ENCODE assay signal across 20 cellular contexts in the genomic region with DNA sequence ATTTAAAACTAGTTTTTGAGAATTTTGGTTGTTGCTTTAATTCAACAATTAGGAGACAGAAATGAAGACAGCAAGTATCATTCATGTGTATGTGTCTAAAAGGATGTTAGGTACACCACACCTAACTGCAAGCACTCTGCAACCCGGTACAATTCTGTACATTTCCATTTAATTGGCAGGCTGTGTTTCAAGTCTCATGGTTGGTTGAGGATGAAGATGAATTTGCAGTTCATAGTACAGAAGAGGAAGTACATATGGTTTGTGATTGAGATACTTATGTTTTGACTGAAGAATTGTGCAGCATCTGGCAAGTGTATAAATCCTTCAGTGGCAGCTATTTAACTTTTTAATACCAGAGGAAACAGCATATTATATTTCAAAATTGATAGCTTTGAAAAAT.
DNase-seq lines count a peak whose midpoint lies in the region; ATAC-seq and TF ChIP-seq lines count a peak whose summit lies in the region.
"Had no signal": no experiment of that assay in that cellular context is flagged by ENCODE, and none has a peak within 500 bp of the region (broad histone marks: within the 10 kb centered on the region; RNA-seq: fewer than 3 reads in every experiment).

No MANE protein-coding gene starts in this region.

- H3K27ac Mint-ChIP-seq in neural crest cell (ENCODE audit: unreplicated experiment) = peak overlapping the region; percentile 39
- H3K27ac Mint-ChIP-seq in activated naive CD4-positive, alpha-beta T cell treated with anti-CD3 and anti-CD28 coated beads for 36 hours = no peak overlapping the region
- H3K27ac Mint-ChIP-seq: activated CD8-positive, alpha-beta T cell treated with anti-CD3 and anti-CD28 coated beads, Interleukin-2, amount 10 ng/mL, durations not matched to agents 7 days and 5 days; dendritic cell treated with granulocyte-macrophage colony-stimulating factor and Interleukin-4, amounts not matched to agents 40 ng/mL and 50 ng/mL, for 4 days; stimulated activated memory B cell treated with anti-CD40 and anti-IgM and Interleukin-4, amounts not matched to agents 10 μg/mL and 1 μg/mL and 100 μg/mL, for 72 hours; T-helper 2 cell treated with Interferon-gamma antibody and Interleukin-4, amounts not matched to agents 5 μg/mL and 100 μg/mL, for 36 hours had no signal

- DNase-seq in NCI-H1436 treated with DMSO at 0.1 percent for 48 hours (lab: John Stamatoyannopoulos, UW) (peak; percentile 45), NCI-H1436 (lab: John Stamatoyannopoulos, UW) (no peak), NOMO-1 treated with DMSO at 0.1 percent for 48 hours (lab: John Stamatoyannopoulos, UW; ENCODE audit: unreplicated experiment) (peak; percentile 46), neural crest cell (ENCODE audit: low read depth, low spot score) (no peak), psoas muscle (no peak)
- DNase-seq in activated naive CD4-positive, alpha-beta T cell treated with anti-CD3 and anti-CD28 coated beads for 36 hours = no peak
- DNase-seq: 8988T; activated CD4-positive, CD25-positive, alpha-beta regulatory T cell; activated CD8-positive, alpha-beta T cell treated with anti-CD3 and anti-CD28 coated beads, Interleukin-2, amount 10 ng/mL, durations not matched to agents 7 days and 5 days; activated T-cell treated with anti-CD3 and anti-CD28 coated beads, Interleukin-2, amount 50 U/mL, for 4 hours; H7; tibial artery had no signal

- intact Hi-C loops in activated naive CD4-positive, alpha-beta T cell treated with anti-CD3 and anti-CD28 coated beads for 36 hours (cut with micrococcal nuclease) = no loop called here
- intact Hi-C loops in psoas muscle (cut with DNase I) = no loop called here

- CTCF ChIA-PET in activated naive CD4-positive, alpha-beta T cell treated with anti-CD3 and anti-CD28 coated beads for 36 hours (lab: Charles Lee) = interaction anchor here (0.6 kb wide), 1 partner anchor 524 kb away, joined by 5 read pairs; no protein-coding TSS in a partner anchor

- H3K27me3 ChIP-seq in psoas muscle (ENCODE audit: insufficient read depth in 3 of 3, low read length in 2 of 3) = no peaks in the 10 kb centered on the region
- H3K27me3 ChIP-seq: right atrium auricular region, SJSA1, tibial artery had no signal

- H3K4me1 ChIP-seq in psoas muscle = no peaks in the 10 kb centered on the region
- H3K4me1 ChIP-seq: right atrium auricular region, tibial artery had no signal

- WGBS in psoas muscle, 3 donors = 60 to 68% (median 62%) methylated on average over 1 of the region's 1 CpG

- no peaks in the 10 kb centered on the region for H3K27me3 Mint-ChIP-seq in neural crest cell (ENCODE audit: low read depth)
- H3K27me3 Mint-ChIP-seq in activated naive CD4-positive, alpha-beta T cell treated with anti-CD3 and anti-CD28 coated beads for 36 hours (ENCODE audit: low read depth) = no peaks in the 10 kb centered on the region
- H3K27me3 Mint-ChIP-seq: dendritic cell treated with granulocyte-macrophage colony-stimulating factor and Interleukin-4, amounts not matched to agents 40 ng/mL and 50 ng/mL, for 4 days; stimulated activated memory B cell treated with anti-CD40 and anti-IgM and Interleukin-4, amounts not matched to agents 10 μg/mL and 1 μg/mL and 100 μg/mL, for 72 hours had no signal

- H3K4me3 Mint-ChIP-seq in neural crest cell = peak overlapping the region; percentile 4
- H3K4me3 Mint-ChIP-seq in activated naive CD4-positive, alpha-beta T cell treated with anti-CD3 and anti-CD28 coated beads for 36 hours = no peak overlapping the region
- H3K4me3 Mint-ChIP-seq: activated CD8-positive, alpha-beta T cell treated with anti-CD3 and anti-CD28 coated beads, Interleukin-2, amount 10 ng/mL, durations not matched to agents 7 days and 5 days; activated T-cell treated with anti-CD3 and anti-CD28 coated beads, Interleukin-2, amount 50 U/mL, for 4 hours; dendritic cell treated with granulocyte-macrophage colony-stimulating factor and Interleukin-4, amounts not matched to agents 40 ng/mL and 50 ng/mL, for 4 days; stimulated activated memory B cell treated with anti-CD40 and anti-IgM and Interleukin-4, amounts not matched to agents 10 μg/mL and 1 μg/mL and 100 μg/mL, for 72 hours; T-helper 2 cell treated with Interferon-gamma antibody and Interleukin-4, amounts not matched to agents 5 μg/mL and 100 μg/mL, for 36 hours had no signal

- H3K4me1 Mint-ChIP-seq in neural crest cell = peaks cover 76% of the 10 kb centered on the region
- no peaks in the 10 kb centered on the region for H3K4me1 Mint-ChIP-seq in activated naive CD4-positive, alpha-beta T cell treated with anti-CD3 and anti-CD28 coated beads for 36 hours (ENCODE audit: low read depth)

- no peaks in the 10 kb centered on the region for H3K9me3 ChIP-seq in psoas muscle
- H3K9me3 ChIP-seq: right atrium auricular region, SJSA1, tibial artery had no signal

- H3K4me3 ChIP-seq in psoas muscle = no peak overlapping the region
- H3K4me3 ChIP-seq: right atrium auricular region, SJSA1, tibial artery had no signal

- no peaks in the 10 kb centered on the region for H3K36me3 ChIP-seq in psoas muscle (ENCODE audit: insufficient read depth in 1 of 2, low read depth in 1 of 2)
- H3K36me3 ChIP-seq: right atrium auricular region, SJSA1, tibial artery had no signal

- peaks cover 5% of the 10 kb centered on the region for H3K9me3 Mint-ChIP-seq in neural crest cell
- peaks cover 5% of the 10 kb centered on the region for H3K9me3 Mint-ChIP-seq in activated naive CD4-positive, alpha-beta T cell treated with anti-CD3 and anti-CD28 coated beads for 36 hours
- H3K9me3 Mint-ChIP-seq: stimulated activated memory B cell treated with anti-CD40 and anti-IgM and Interleukin-4, amounts not matched to agents 10 μg/mL and 1 μg/mL and 100 μg/mL, for 72 hours; T-helper 2 cell treated with Interferon-gamma antibody and Interleukin-4, amounts not matched to agents 5 μg/mL and 100 μg/mL, for 36 hours had no signal

- TF ChIP-seq CTCF in neural crest cell (conservative IDR thresholded peaks at IDR 0.05) (no peak), psoas muscle (IDR thresholded peaks at IDR 0.05) (no peak)

- no peak overlapping the region for H3K27ac ChIP-seq in psoas muscle
- H3K27ac ChIP-seq: right atrium auricular region, SJSA1, tibial artery had no signal

- H3K36me3 Mint-ChIP-seq in neural crest cell (ENCODE audit: low read depth) = no peaks in the 10 kb centered on the region
- no peaks in the 10 kb centered on the region for H3K36me3 Mint-ChIP-seq in activated naive CD4-positive, alpha-beta T cell treated with anti-CD3 and anti-CD28 coated beads for 36 hours (ENCODE audit: low read depth)
- H3K36me3 Mint-ChIP-seq: stimulated activated memory B cell treated with anti-CD40 and anti-IgM and Interleukin-4, amounts not matched to agents 10 μg/mL and 1 μg/mL and 100 μg/mL, for 72 hours had no signal

- peak; percentile 88 for ATAC-seq in HG02870 (IDR thresholded peaks at IDR 0.05; ENCODE audit: unreplicated experiment)
- no peak for ATAC-seq in psoas muscle
- ATAC-seq in HG03159 (IDR thresholded peaks at IDR 0.05; ENCODE audit: unreplicated experiment) = no peak
- ATAC-seq: activated CD8-positive, alpha-beta T cell treated with anti-CD3 and anti-CD28 coated beads, Interleukin-2, amount 10 ng/mL, durations not matched to agents 7 days and 5 days; activated T-cell treated with anti-CD3 and anti-CD28 coated beads, Interleukin-2, amount 50 U/mL, for 4 hours; Panc1; stimulated activated memory B cell treated with anti-CD40 and anti-IgM and Interleukin-4, amounts not matched to agents 10 μg/mL and 1 μg/mL and 100 μg/mL, for 72 hours had no signal

Comparison
In these comparisons a context has a peak if more than half of its experiments do, and no peak if none do; other contexts are left out.
1. DNase-seq: peak in NCI-H1436 treated with DMSO at 0.1 percent for 48 hours (single experiment) and NOMO-1 treated with DMSO at 0.1 percent for 48 hours (single experiment); none in NCI-H1436 (single experiment), neural crest cell (single experiment), activated naive CD4-positive, alpha-beta T cell treated with anti-CD3 and anti-CD28 coated beads for 36 hours (single experiment) and psoas muscle (0 of 2).